In genomic region chr5:130514984-130515690, GRCh38 we compare ENCODE assay signal across 16 cellular contexts.
DNase-seq lines count a peak whose midpoint lies in the region; ATAC-seq and TF ChIP-seq lines count a peak whose summit lies in the region.
"Had no signal": no experiment of that assay in that cellular context is flagged by ENCODE, and none has a peak within 500 bp of the region (broad histone marks: within the 10 kb centered on the region; RNA-seq: fewer than 3 reads in every experiment).

No MANE protein-coding gene starts in this region.

- H3K36me3 Mint-ChIP-seq in chondrocyte (ENCODE audit: low read depth), result peaks cover 17% of the 10 kb centered on the region
- peaks cover 0 to 2% of the 10 kb centered on the region in 2 donors for H3K36me3 Mint-ChIP-seq in stimulated activated naive B cell treated with anti-CD40 and anti-IgM and Interleukin-4, amounts not matched to agents 10 μg/mL and 1 μg/mL and 100 μg/mL, for 72 hours
- H3K36me3 Mint-ChIP-seq: brain; CD4-positive, alpha-beta memory T cell had no signal

- H3K4me1 Mint-ChIP-seq in chondrocyte (ENCODE audit: low read depth), result peaks cover 22% of the 10 kb centered on the region
- no peaks in the 10 kb centered on the region for H3K4me1 Mint-ChIP-seq in stimulated activated naive B cell treated with anti-CD40 and anti-IgM and Interleukin-4, amounts not matched to agents 10 μg/mL and 1 μg/mL and 100 μg/mL, for 72 hours
- H3K4me1 Mint-ChIP-seq: activated T-helper 17 cell treated with anti-CD3 and anti-CD28 coated beads, Interleukin-2, amount 50 U/mL, for 72 hours; brain; CD4-positive, alpha-beta memory T cell had no signal

- H3K79me1 ChIP-seq in mesenchymal stem cell (replicated peaks; ENCODE audit: low read length, poor library complexity, severe bottlenecking), result no peaks in the 10 kb centered on the region

- H3K27me3 ChIP-seq in PC-3 (ENCODE audit: low read length) (no peaks in the 10 kb centered on the region), mesenchymal stem cell (ENCODE audit: control insufficient read depth in 1 of 2, insufficient read depth in 1 of 2, low read length in 2 of 2) (no peaks in the 10 kb centered on the region)

- H3K79me2 ChIP-seq in PC-3 (ENCODE audit: low read length), result no peaks in the 10 kb centered on the region

- no peak overlapping the region for H2AK5ac ChIP-seq in mesenchymal stem cell (ENCODE audit: low read length, severe bottlenecking)

- no peaks in the 10 kb centered on the region for H3K9me2 ChIP-seq in PC-3 (replicated peaks; ENCODE audit: low read length)

- H4K20me1 ChIP-seq in PC-3 (ENCODE audit: low read length), result no peaks in the 10 kb centered on the region

- peak; percentile 99 for ATAC-seq in PC-3
- ATAC-seq in stimulated activated naive B cell treated with anti-CD40 and anti-IgM and Interleukin-4, amounts not matched to agents 10 μg/mL and 1 μg/mL and 100 μg/mL, for 72 hours (replicated peaks), result no peak
- ATAC-seq: activated T-helper 17 cell treated with anti-CD3 and anti-CD28 coated beads, Interleukin-2, amount 50 U/mL, for 72 hours; right cardiac atrium had no signal

- H3K36me3 ChIP-seq in PC-3 (ENCODE audit: low read depth, low read length) (peaks cover 17% of the 10 kb centered on the region; the same call in 1 of the 2 replicates), mesenchymal stem cell (ENCODE audit: control insufficient read depth in 1 of 2, insufficient read depth in 2 of 2, low read depth in 1 of 2, low read length in 2 of 2) (no peaks in the 10 kb centered on the region)

- H3K27ac Mint-ChIP-seq in chondrocyte (ENCODE audit: unreplicated experiment), result peak overlapping the region; percentile 49
- H3K27ac Mint-ChIP-seq in stimulated activated naive B cell treated with anti-CD40 and anti-IgM and Interleukin-4, amounts not matched to agents 10 μg/mL and 1 μg/mL and 100 μg/mL, for 72 hours, result no peak overlapping the region
- H3K27ac Mint-ChIP-seq: activated T-helper 17 cell treated with anti-CD3 and anti-CD28 coated beads, Interleukin-2, amount 50 U/mL, for 72 hours; brain; CD4-positive, alpha-beta memory T cell; T-helper 1 cell treated with Interleukin-12 subunit alpha and Interleukin-12 subunit beta and Interleukin-4 antibody, amounts not matched to agents 30 μg/mL and 1 μg/mL, for 36 hours had no signal

- H3K23ac ChIP-seq in mesenchymal stem cell (ENCODE audit: low read length in 2 of 2), result no peak overlapping the region

- POLR2A ChIA-PET in PC-3 (lab: Charles Lee; ENCODE audit: unreplicated experiment), result no interaction called here

- no peak overlapping the region for H3K14ac ChIP-seq in mesenchymal stem cell (ENCODE audit: low read length in 2 of 2)

- H3K9me3 ChIP-seq in PC-3 (ENCODE audit: low read length), result peaks cover 16% of the 10 kb centered on the region
- H3K9me3 ChIP-seq in mesenchymal stem cell (ENCODE audit: control insufficient read depth, low read length), result peaks cover 31% of the 10 kb centered on the region

- H3K27me3 Mint-ChIP-seq in chondrocyte (ENCODE audit: low read depth), result no peaks in the 10 kb centered on the region
- H3K27me3 Mint-ChIP-seq in stimulated activated naive B cell treated with anti-CD40 and anti-IgM and Interleukin-4, amounts not matched to agents 10 μg/mL and 1 μg/mL and 100 μg/mL, for 72 hours, result no peaks in the 10 kb centered on the region
- H3K27me3 Mint-ChIP-seq: CD4-positive, alpha-beta memory T cell had no signal

- H3K4me3 ChIP-seq in PC-3 (ENCODE audit: low read length), result no peak overlapping the region
- H3K4me3 ChIP-seq in mesenchymal stem cell (ENCODE audit: insufficient read depth in 1 of 2, low read depth in 1 of 2, low read length in 2 of 2), result no peak overlapping the region

- no peak overlapping the region for H2BK5ac ChIP-seq in mesenchymal stem cell (ENCODE audit: low read depth, low read length, poor library complexity, severe bottlenecking)

- H3K27ac ChIP-seq in PC-3 (ENCODE audit: low read length) (peak overlapping the region; percentile 89), mesenchymal stem cell (ENCODE audit: low read length, poor library complexity, severe bottlenecking) (no peak overlapping the region)

- no CpG with 5 or more reads among the region's 2 CpGs for WGBS in mesenchymal stem cell

- H4K8ac ChIP-seq in mesenchymal stem cell (ENCODE audit: low read length), result no peak overlapping the region

- H2BK120ac ChIP-seq in mesenchymal stem cell (ENCODE audit: low read depth, low read length), result no peak overlapping the region

- H3K4ac ChIP-seq in mesenchymal stem cell (ENCODE audit: low read depth in 1 of 2, low read length in 2 of 2), result no peak overlapping the region

- H3K9ac ChIP-seq in PC-3 (ENCODE audit: low read length) (peak overlapping the region; percentile 60), mesenchymal stem cell (ENCODE audit: low read length) (no peak overlapping the region)

- H3K9me3 Mint-ChIP-seq in chondrocyte (ENCODE audit: low read depth), result peaks cover 34% of the 10 kb centered on the region
- H3K9me3 Mint-ChIP-seq in stimulated activated naive B cell treated with anti-CD40 and anti-IgM and Interleukin-4, amounts not matched to agents 10 μg/mL and 1 μg/mL and 100 μg/mL, for 72 hours, result peaks cover 6 to 11% of the 10 kb centered on the region in 2 donors

- H3K18ac ChIP-seq in mesenchymal stem cell (ENCODE audit: low read depth in 1 of 2, low read length in 2 of 2), result no peak overlapping the region

- H2AFZ ChIP-seq in PC-3 (ENCODE audit: low read length) (no peak overlapping the region), mesenchymal stem cell (ENCODE audit: low read depth, low read length) (no peak overlapping the region)

- DNase-seq in Daoy (ENCODE audit: low read depth) (peak; percentile 4), PC-3 (peak; percentile 95), chondrocyte (ENCODE audit: low spot score) (no peak), mesenchymal stem cell (peak; percentile 77), NOMO-1 (lab: John Stamatoyannopoulos, UW; ENCODE audit: unreplicated experiment in 2 of 2) (no peak), NCI-H82 treated with DMSO at 0.1 percent for 48 hours (lab: John Stamatoyannopoulos, UW; ENCODE audit: unreplicated experiment) (no peak)
- DNase-seq in stimulated activated CD4-positive, alpha-beta T cell treated with anti-CD3 and anti-CD28 coated beads, Interleukin-15, amount 100 ng/mL, for 24 hours, result no peak
- no peak for DNase-seq in stimulated activated naive B cell treated with anti-CD40 and anti-IgM and Interleukin-4, amounts not matched to agents 10 μg/mL and 1 μg/mL and 100 μg/mL, for 72 hours
- DNase-seq: activated CD4-positive, alpha-beta T cell treated with anti-CD3 and anti-CD28 coated beads, Interleukin-2, amount 50 U/mL, for 1 hour; CD4-positive, alpha-beta memory T cell; NCI-H1930; NK-92 treated with Interleukin-12 subunit alpha and Interleukin-12 subunit beta, amount 100 ng/mL, for 24 hours; right cardiac atrium had no signal

- no peak overlapping the region for H2BK15ac ChIP-seq in mesenchymal stem cell (ENCODE audit: low read depth, poor library complexity, severe bottlenecking)

- H3K4me1 ChIP-seq in PC-3 (ENCODE audit: insufficient read depth, low read length) (peaks cover 18% of the 10 kb centered on the region), mesenchymal stem cell (ENCODE audit: control insufficient read depth, insufficient read depth, low read depth, low read length) (peaks cover 1% of the 10 kb centered on the region)

- H4K91ac ChIP-seq in mesenchymal stem cell (ENCODE audit: low read length), result no peak overlapping the region

- no peak overlapping the region for H2BK12ac ChIP-seq in mesenchymal stem cell (ENCODE audit: low read length in 2 of 2)

- intact Hi-C loops in PC-3 (cut with micrococcal nuclease), result loop anchor here (1.0 kb wide), 1 partner anchor 19 kb away; no protein-coding TSS in a partner anchor

- peaks cover 7% of the 10 kb centered on the region for H3F3A ChIP-seq in PC-3 (ENCODE audit: low read length, unreplicated experiment)

- CTCF ChIA-PET in PC-3 (lab: Charles Lee), result no interaction called here

- BruUV-seq in PC-3 (replicated peaks; lab: Mats Ljungman, UMichigan), result no TSS peak

- H3K4me3 Mint-ChIP-seq in chondrocyte (ENCODE audit: unreplicated experiment), result no peak overlapping the region
- no peak overlapping the region for H3K4me3 Mint-ChIP-seq in stimulated activated naive B cell treated with anti-CD40 and anti-IgM and Interleukin-4, amounts not matched to agents 10 μg/mL and 1 μg/mL and 100 μg/mL, for 72 hours
- H3K4me3 Mint-ChIP-seq: activated T-helper 17 cell treated with anti-CD3 and anti-CD28 coated beads, Interleukin-2, amount 50 U/mL, for 72 hours; brain; CD4-positive, alpha-beta memory T cell; T-helper 1 cell treated with Interleukin-12 subunit alpha and Interleukin-12 subunit beta and Interleukin-4 antibody, amounts not matched to agents 30 μg/mL and 1 μg/mL, for 36 hours had no signal

- H3K4me2 ChIP-seq in PC-3 (ENCODE audit: low read length) (peak overlapping the region; percentile 23), mesenchymal stem cell (ENCODE audit: low read length, poor library complexity, severe bottlenecking) (no peak overlapping the region)

- TF ChIP-seq CTCF in PC-3 (conservative IDR thresholded peaks at IDR 0.05; ENCODE audit: low read depth, low read length) (no peak), chondrocyte (IDR thresholded peaks at IDR 0.05) (no peak)

Comparison
In these comparisons a context has a peak if more than half of its experiments do, and no peak if none do; other contexts are left out.
1. DNase-seq: peak in Daoy (single experiment), PC-3 (single experiment) and mesenchymal stem cell (single experiment); none in chondrocyte (single experiment), NOMO-1 (0 of 2), NCI-H82 treated with DMSO at 0.1 percent for 48 hours (single experiment), stimulated activated CD4-positive, alpha-beta T cell treated with anti-CD3 and anti-CD28 coated beads, Interleukin-15, amount 100 ng/mL, for 24 hours (single experiment) and stimulated activated naive B cell treated with anti-CD40 and anti-IgM and Interleukin-4, amounts not matched to agents 10 μg/mL and 1 μg/mL and 100 μg/mL, for 72 hours (single experiment).